Comparison of ENCODE assay signal across 22 cellular contexts in genomic region chr5:81184749-81185110, GRCh38. TPM values are rescaled to one million over a fixed set of nuclear protein-coding genes. Genes with fewer than 3 reads are reported as not detected.
A peak's percentile ranks its signal among the peaks of the same experiment; 100 is the strongest.
DNase-seq lines count a peak whose midpoint lies in the region; ATAC-seq and TF ChIP-seq lines count a peak whose summit lies in the region.
"Had no signal": no experiment of that assay in that cellular context is flagged by ENCODE, and none has a peak within 500 bp of the region (broad histone marks: within the 10 kb centered on the region; RNA-seq: fewer than 3 reads in every experiment).

No MANE protein-coding gene starts in this region.

- no CpG with 5 or more reads among the region's 6 CpGs for WGBS in trophoblast cell (ENCODE audit: extremely low coverage, insufficient coverage, insufficient read length)
- 78 to 92% (median 83%) methylated on average over 6 of the region's 6 CpGs for WGBS in adrenal gland, 4 donors

- peaks cover 3% of the 10 kb centered on the region for H3K4me1 Mint-ChIP-seq in CD8-positive, alpha-beta T cell (ENCODE audit: low read depth)

- POLR2A ChIA-PET in CD8-positive, alpha-beta T cell (lab: Charles Lee), result no interaction called here

- H2BK12ac ChIP-seq in trophoblast cell (ENCODE audit: low read length), result peak overlapping the region; percentile 99

- no peak overlapping the region for H3K23ac ChIP-seq in trophoblast cell (ENCODE audit: low read length)

- peak overlapping the region; percentile 78 for H2AFZ ChIP-seq in trophoblast cell (ENCODE audit: insufficient read depth, low read length, poor library complexity)
- H2AFZ ChIP-seq: GM23338 had no signal

- H3K27me3 ChIP-seq in CD8-positive, alpha-beta T cell (ENCODE audit: insufficient read depth, low read length), result no peaks in the 10 kb centered on the region
- no peaks in the 10 kb centered on the region for H3K27me3 ChIP-seq in WERI-Rb-1 (ENCODE audit: insufficient read depth, low read depth, severe bottlenecking)
- no peaks in the 10 kb centered on the region for H3K27me3 ChIP-seq in trophoblast cell (ENCODE audit: insufficient read depth, low read length)
- H3K27me3 ChIP-seq in adrenal gland, result no peaks in the 10 kb centered on the region
- H3K27me3 ChIP-seq: BLaER1 had no signal

- H3K27ac Mint-ChIP-seq in CD8-positive, alpha-beta T cell, result peak overlapping the region; percentile 34
- H3K27ac Mint-ChIP-seq: GM23338, H9, IgD-negative memory B cell had no signal

- H3K27me3 Mint-ChIP-seq in CD8-positive, alpha-beta T cell (ENCODE audit: low read depth), result no peaks in the 10 kb centered on the region
- H3K27me3 Mint-ChIP-seq: IgD-negative memory B cell had no signal

- H3K9me3 ChIP-seq in CD8-positive, alpha-beta T cell (ENCODE audit: low read length), result no peaks in the 10 kb centered on the region
- H3K9me3 ChIP-seq in WERI-Rb-1 (ENCODE audit: severe bottlenecking) (no peaks in the 10 kb centered on the region), trophoblast cell (ENCODE audit: insufficient read depth, low read depth, low read length) (no peaks in the 10 kb centered on the region), adrenal gland (replicated peaks in 1 of 3) (no peaks in the 10 kb centered on the region)
- H3K9me3 ChIP-seq: BLaER1 had no signal

- H3K36me3 ChIP-seq in CD8-positive, alpha-beta T cell (ENCODE audit: insufficient read depth, low read length), result peaks cover 5% of the 10 kb centered on the region
- H3K36me3 ChIP-seq in WERI-Rb-1, result peaks cover 14% of the 10 kb centered on the region
- H3K36me3 ChIP-seq in trophoblast cell (ENCODE audit: control insufficient read depth in 1 of 2, insufficient read depth in 2 of 2, low read length in 2 of 2), result peaks cover 24 to 40% of the 10 kb centered on the region in 2 experiments
- H3K36me3 ChIP-seq in adrenal gland (replicated peaks in 1 of 2), result no peaks in the 10 kb centered on the region
- H3K36me3 ChIP-seq: BLaER1 had no signal

- H3K14ac ChIP-seq in trophoblast cell (ENCODE audit: low read length), result peak overlapping the region; percentile 99

- peak overlapping the region; percentile 100 for H4K91ac ChIP-seq in trophoblast cell (ENCODE audit: low read depth, low read length)

- H3K36me3 Mint-ChIP-seq in CD8-positive, alpha-beta T cell, result peaks cover 85% of the 10 kb centered on the region

- H3K4me3 Mint-ChIP-seq in CD8-positive, alpha-beta T cell, result no peak overlapping the region
- H3K4me3 Mint-ChIP-seq: CD4-positive, CD25-positive, alpha-beta regulatory T cell; GM23338; H9; IgD-negative memory B cell had no signal

- intact Hi-C loops in CD8-positive, alpha-beta T cell (cut with DNase I, micrococcal nuclease), result loop anchor here in 1 of 2 experiments (5.0 kb wide), 1 partner anchor 487 kb away; no protein-coding TSS in a partner anchor
- intact Hi-C loops in adrenal gland (cut with DNase I), result no loop called here

- ATAC-seq in CD8-positive, alpha-beta T cell, result no peak
- ATAC-seq in HG03378 (IDR thresholded peaks at IDR 0.05; ENCODE audit: unreplicated experiment) (no peak), GM18873 (IDR thresholded peaks at IDR 0.05; ENCODE audit: low FRiP score, unreplicated experiment) (no peak)
- ATAC-seq: GM23338, Panc1 had no signal

- DNase-seq in CD8-positive, alpha-beta T cell, result no peak
- DNase-seq in WERI-Rb-1 (no peak), islet precursor cell (peak; percentile 86), trophoblast cell (peak; percentile 24 to 38), NCI-H2081 (lab: John Stamatoyannopoulos, UW) (no peak), adrenal gland (no peak)
- DNase-seq: CD4-positive, CD25-positive, alpha-beta regulatory T cell; H9; NCI-H1092; NCI-H1694 treated with DMSO at 0.1 percent for 48 hours; NCI-H2081 treated with DMSO at 0.1 percent for 48 hours; NCI-H226; NCI-H510A; SHP77 treated with DMSO at 0.1 percent for 48 hours had no signal

- CTCF ChIA-PET in CD8-positive, alpha-beta T cell (lab: Charles Lee), result interaction anchor here (2.9 kb wide), 1 partner anchor 10 kb away, joined by 16 read pairs; no protein-coding TSS in a partner anchor

- H3K27ac ChIP-seq in CD8-positive, alpha-beta T cell (ENCODE audit: low read depth, low read length), result no peak overlapping the region
- H3K27ac ChIP-seq in WERI-Rb-1 (peak overlapping the region; percentile 58), trophoblast cell (ENCODE audit: low read depth, low read length) (peak overlapping the region; percentile 100), adrenal gland (no peak overlapping the region)
- H3K27ac ChIP-seq: BLaER1, HL-60 had no signal

- peak overlapping the region; percentile 99 for H4K8ac ChIP-seq in trophoblast cell (ENCODE audit: low read depth, low read length)

- H3K18ac ChIP-seq in trophoblast cell (ENCODE audit: low read length), result peak overlapping the region; percentile 99

- H3K4ac ChIP-seq in trophoblast cell (ENCODE audit: low read depth, low read length), result peak overlapping the region; percentile 98

- H3K4me2 ChIP-seq in trophoblast cell (ENCODE audit: low read length), result peak overlapping the region; percentile 15
- H3K4me2 ChIP-seq: BLaER1, GM23338 had no signal

- TF ChIP-seq CTCF in CD8-positive, alpha-beta T cell (IDR thresholded peaks at IDR 0.05), result no peak
- no peak for TF ChIP-seq CTCF in WERI-Rb-1 (IDR thresholded peaks at IDR 0.05; ENCODE audit: low read depth, low read length)
- no peak for TF ChIP-seq CTCF in adrenal gland (IDR thresholded peaks at IDR 0.05)

- no peaks in the 10 kb centered on the region for H3K4me1 ChIP-seq in CD8-positive, alpha-beta T cell (ENCODE audit: insufficient read depth, low read length)
- peaks cover 28 to 32% of the 10 kb centered on the region in 2 experiments for H3K4me1 ChIP-seq in trophoblast cell (ENCODE audit: control insufficient read depth in 1 of 2, insufficient read depth in 2 of 2, low read length in 2 of 2)
- no peaks in the 10 kb centered on the region for H3K4me1 ChIP-seq in adrenal gland (replicated peaks in 1 of 2)

- peak overlapping the region; percentile 91 for H4K12ac ChIP-seq in trophoblast cell (ENCODE audit: low read depth, low read length)

- H2BK120ac ChIP-seq in trophoblast cell (ENCODE audit: insufficient read depth, low read length, poor library complexity), result peak overlapping the region; percentile 100

- peak overlapping the region; percentile 100 for H2BK5ac ChIP-seq in trophoblast cell (ENCODE audit: low read depth, low read length, poor library complexity)

- H3K79me1 ChIP-seq in trophoblast cell (ENCODE audit: low read length), result peaks cover 56% of the 10 kb centered on the region

- no peaks in the 10 kb centered on the region for H3K9me3 Mint-ChIP-seq in CD8-positive, alpha-beta T cell
- H3K9me3 Mint-ChIP-seq: CD4-positive, CD25-positive, alpha-beta regulatory T cell; GM23338; H9; IgD-negative memory B cell had no signal

- peaks cover 11% of the 10 kb centered on the region for H3K79me2 ChIP-seq in trophoblast cell (ENCODE audit: control insufficient read depth, insufficient read depth, low read length, poor library complexity)

- peak overlapping the region; percentile 100 for H2AK5ac ChIP-seq in trophoblast cell (ENCODE audit: low read length)

- H3K9ac ChIP-seq in trophoblast cell (ENCODE audit: low read length), result peak overlapping the region; percentile 15
- H3K9ac ChIP-seq: BLaER1 had no signal

- no peak for TF ChIP-seq POLR2A in adrenal gland (IDR thresholded peaks at IDR 0.05)

- no peak overlapping the region for H3K4me3 ChIP-seq in CD8-positive, alpha-beta T cell (ENCODE audit: low read depth, low read length)
- no peak overlapping the region for H3K4me3 ChIP-seq in WERI-Rb-1 (ENCODE audit: low read depth, low read length)
- no peak overlapping the region for H3K4me3 ChIP-seq in trophoblast cell (ENCODE audit: low read depth, low read length)
- no peak overlapping the region for H3K4me3 ChIP-seq in adrenal gland
- H3K4me3 ChIP-seq: BLaER1, GM23338 had no signal

RNA-seq across cellular contexts. Expression of gene CKMT2, which starts 48.4 kb away (rescaled TPM):
- not detected for total RNA-seq in CD8-positive, alpha-beta T cell
- polyA plus RNA-seq in trophoblast cell (2013), result 4.3 TPM in 2 replicates
- total RNA-seq in adrenal gland, result 100 to 1,000 TPM in 1 of 8 donors, 10 to 100 TPM in 7; 33.1 to 112 (median 55.9) TPM
- polyA plus RNA-seq in adrenal gland, result 100 to 1,000 TPM in 1 of 3 donors, 10 to 100 TPM in 2; 22.5 to 109 (median 47.0) TPM
- total RNA-seq: CD4-positive, CD25-positive, alpha-beta regulatory T cell; G401 had no signal
- polyA plus RNA-seq: IgD-negative memory B cell had no signal

Comparison
In these comparisons a context has a peak if more than half of its experiments do, and no peak if none do; other contexts are left out.
1. DNase-seq: peak in islet precursor cell (single experiment) and trophoblast cell (2 of 2); none in CD8-positive, alpha-beta T cell (0 of 7), WERI-Rb-1 (single experiment), NCI-H2081 (0 of 2) and adrenal gland (0 of 7).
2. H3K27ac ChIP-seq: peak in WERI-Rb-1 (single experiment) and trophoblast cell (single experiment); none in CD8-positive, alpha-beta T cell (single experiment) and adrenal gland (0 of 5).
3. RNA of gene CKMT2, which starts 48.4 kb away (total RNA-seq): 33.1 to 112 TPM in adrenal gland; not detected in CD8-positive, alpha-beta T cell; every median in the first group is over 10 times any median in the second.